Comparison of ENCODE assay signal across 9 cellular contexts in the genomic region with DNA sequence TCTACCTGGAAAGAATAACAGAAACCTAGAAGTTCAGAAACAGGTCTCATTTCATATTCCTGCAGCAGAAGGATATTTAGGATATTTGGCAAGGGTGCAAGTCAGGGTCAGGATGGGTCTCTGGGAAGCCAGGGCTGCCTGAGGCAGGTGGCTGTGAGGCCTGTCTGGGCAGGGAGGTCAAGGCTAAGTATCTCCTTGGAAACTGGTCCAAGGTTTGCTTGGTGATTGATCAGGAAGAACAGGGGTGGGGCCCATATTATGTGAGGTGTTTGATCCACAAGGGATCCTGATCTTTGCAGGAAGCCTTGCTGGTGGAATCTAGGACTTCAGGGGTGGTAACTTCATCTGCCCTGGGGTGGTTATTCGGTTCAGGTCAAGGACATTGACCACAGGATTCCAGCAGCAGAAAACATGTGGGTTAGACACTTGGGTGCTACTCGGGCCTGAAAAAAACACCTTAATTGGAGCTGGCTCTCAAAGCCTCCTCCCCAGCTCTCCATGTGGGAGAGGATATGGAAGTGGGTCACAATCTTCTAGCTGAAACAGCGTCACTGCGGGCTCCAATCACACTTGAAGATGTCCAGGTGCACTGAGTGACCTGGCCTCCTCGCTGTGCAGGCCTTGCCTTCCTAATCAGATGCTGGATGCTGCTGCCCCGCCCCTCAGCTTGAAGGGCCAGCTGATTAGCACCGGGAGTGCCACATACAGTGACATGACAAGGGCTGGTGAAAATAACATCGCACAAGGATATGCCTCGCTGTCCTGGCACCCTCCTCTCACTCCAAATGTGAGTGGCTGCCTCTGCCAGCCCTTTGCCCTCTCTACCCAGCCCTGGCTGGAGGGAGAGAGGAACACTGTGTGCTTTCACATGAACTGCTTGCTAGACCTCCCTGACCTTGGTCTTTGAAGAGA. TPM values are rescaled to one million over a fixed set of nuclear protein-coding genes. Genes with fewer than 3 reads are reported as not detected.
DNase-seq lines count a peak whose midpoint lies in the region; ATAC-seq and TF ChIP-seq lines count a peak whose summit lies in the region.
"Had no signal": no experiment of that assay in that cellular context is flagged by ENCODE, and none has a peak within 500 bp of the region (broad histone marks: within the 10 kb centered on the region; RNA-seq: fewer than 3 reads in every experiment).

No MANE protein-coding gene starts in this region.

- H3K9ac ChIP-seq in skeletal muscle tissue (ENCODE audit: low read depth in 1 of 3, low read length in 3 of 3), result peak overlapping the region; percentile 23 to 64 (median 45)

- H3K9me3 ChIP-seq in HEK293 (ENCODE audit: control insufficient read depth, insufficient read depth, low read depth, low read length), result no peaks in the 10 kb centered on the region
- no peaks in the 10 kb centered on the region for H3K9me3 ChIP-seq in skeletal muscle tissue (ENCODE audit: control insufficient read depth in 3 of 3, low read length in 3 of 3)
- H3K9me3 ChIP-seq in vagina, result no peaks in the 10 kb centered on the region

- H3K36me3 ChIP-seq in HEK293 (ENCODE audit: control insufficient read depth in 2 of 2, insufficient read depth in 1 of 2, low read length in 2 of 2), result no peaks in the 10 kb centered on the region; a peak in 1 of 3 replicates
- H3K36me3 ChIP-seq in skeletal muscle tissue (ENCODE audit: control insufficient read depth in 3 of 3, insufficient read depth in 3 of 3, low read length in 3 of 3), result no peaks in the 10 kb centered on the region
- no peaks in the 10 kb centered on the region for H3K36me3 ChIP-seq in vagina

- H3K4me3 ChIP-seq in HEK293 (ENCODE audit: low read depth, low read length) (no peak overlapping the region), skeletal muscle tissue (ENCODE audit: low read length in 3 of 3) (peak overlapping the region in 2 of 3 donors; percentile 29 to 38), vagina (no peak overlapping the region)

- ATAC-seq in HG02870 (IDR thresholded peaks at IDR 0.05; ENCODE audit: unreplicated experiment), result no peak
- ATAC-seq in GM19328 (IDR thresholded peaks at IDR 0.05; ENCODE audit: unreplicated experiment), result no peak

- CTCF ChIA-PET in HEK293 (lab: Yijun Ruan, JAX), result no interaction called here

- H3K27me3 ChIP-seq in layer of hippocampus (ENCODE audit: control insufficient read depth, insufficient read depth, low read length), result no peaks in the 10 kb centered on the region
- H3K27me3 ChIP-seq in skeletal muscle tissue (ENCODE audit: control insufficient read depth in 3 of 3, insufficient read depth in 3 of 3, low read length in 3 of 3), result no peaks in the 10 kb centered on the region
- no peaks in the 10 kb centered on the region for H3K27me3 ChIP-seq in vagina

- DNase-seq in caudate nucleus (lab: John Stamatoyannopoulos, UW) (peak in 1 of 61 donors; percentile 85), vagina (ENCODE audit: extremely low spot score in 2 of 2) (no peak), SHP77 (lab: John Stamatoyannopoulos, UW) (no peak)
- DNase-seq: COR-L47 had no signal

- H3K4me1 ChIP-seq in HEK293 (ENCODE audit: control insufficient read depth, insufficient read depth, low read length) (no peaks in the 10 kb centered on the region), skeletal muscle tissue (ENCODE audit: control insufficient read depth in 3 of 3, insufficient read depth in 3 of 3, low read length in 3 of 3) (peaks cover 24 to 30% (median 25%) of the 10 kb centered on the region in 3 donors), vagina (peaks cover 27% of the 10 kb centered on the region)

- TF ChIP-seq CTCF in HEK293 (tag by site-specific recombination; IDR thresholded peaks at IDR 0.05), result no peak
- TF ChIP-seq CTCF in vagina (IDR thresholded peaks at IDR 0.05), result no peak

- POLR2A ChIA-PET in HEK293 (lab: Yijun Ruan, JAX), result no interaction called here

- no peak overlapping the region for H3K27ac ChIP-seq in HEK293 (ENCODE audit: extremely low read depth, low read depth, low read length)
- peak overlapping the region; percentile 68 for H3K27ac ChIP-seq in caudate nucleus (ENCODE audit: low read depth, low read length)
- H3K27ac ChIP-seq in layer of hippocampus (ENCODE audit: low read depth, low read length), result peak overlapping the region; percentile 66
- peak overlapping the region; percentile 30 for H3K27ac ChIP-seq in skeletal muscle tissue (ENCODE audit: low read depth, low read length)
- no peak overlapping the region for H3K27ac ChIP-seq in vagina

- intact Hi-C loops in vagina (cut with DNase I), result no loop called here

- no peak for TF ChIP-seq POLR2A in vagina (IDR thresholded peaks at IDR 0.05)

TF ChIP-seq in HEK293, 187 proteins besides CTCF, POLR2A, EP300 and RAD21:
- TF ChIP-seq ZNF48 (tag by site-specific recombination; IDR thresholded peaks at IDR 0.05) (no peak), ZNF341 (tag by site-specific recombination; IDR thresholded peaks at IDR 0.05; ENCODE audit: low read depth) (no peak), ZNF133 (tag by site-specific recombination; IDR thresholded peaks at IDR 0.05) (no peak), ZNF792 (tag by site-specific recombination; IDR thresholded peaks at IDR 0.05) (no peak), ZNF10 (tag by site-specific recombination; IDR thresholded peaks at IDR 0.05) (peak; percentile 78)
- TF ChIP-seq, protein P1, sequence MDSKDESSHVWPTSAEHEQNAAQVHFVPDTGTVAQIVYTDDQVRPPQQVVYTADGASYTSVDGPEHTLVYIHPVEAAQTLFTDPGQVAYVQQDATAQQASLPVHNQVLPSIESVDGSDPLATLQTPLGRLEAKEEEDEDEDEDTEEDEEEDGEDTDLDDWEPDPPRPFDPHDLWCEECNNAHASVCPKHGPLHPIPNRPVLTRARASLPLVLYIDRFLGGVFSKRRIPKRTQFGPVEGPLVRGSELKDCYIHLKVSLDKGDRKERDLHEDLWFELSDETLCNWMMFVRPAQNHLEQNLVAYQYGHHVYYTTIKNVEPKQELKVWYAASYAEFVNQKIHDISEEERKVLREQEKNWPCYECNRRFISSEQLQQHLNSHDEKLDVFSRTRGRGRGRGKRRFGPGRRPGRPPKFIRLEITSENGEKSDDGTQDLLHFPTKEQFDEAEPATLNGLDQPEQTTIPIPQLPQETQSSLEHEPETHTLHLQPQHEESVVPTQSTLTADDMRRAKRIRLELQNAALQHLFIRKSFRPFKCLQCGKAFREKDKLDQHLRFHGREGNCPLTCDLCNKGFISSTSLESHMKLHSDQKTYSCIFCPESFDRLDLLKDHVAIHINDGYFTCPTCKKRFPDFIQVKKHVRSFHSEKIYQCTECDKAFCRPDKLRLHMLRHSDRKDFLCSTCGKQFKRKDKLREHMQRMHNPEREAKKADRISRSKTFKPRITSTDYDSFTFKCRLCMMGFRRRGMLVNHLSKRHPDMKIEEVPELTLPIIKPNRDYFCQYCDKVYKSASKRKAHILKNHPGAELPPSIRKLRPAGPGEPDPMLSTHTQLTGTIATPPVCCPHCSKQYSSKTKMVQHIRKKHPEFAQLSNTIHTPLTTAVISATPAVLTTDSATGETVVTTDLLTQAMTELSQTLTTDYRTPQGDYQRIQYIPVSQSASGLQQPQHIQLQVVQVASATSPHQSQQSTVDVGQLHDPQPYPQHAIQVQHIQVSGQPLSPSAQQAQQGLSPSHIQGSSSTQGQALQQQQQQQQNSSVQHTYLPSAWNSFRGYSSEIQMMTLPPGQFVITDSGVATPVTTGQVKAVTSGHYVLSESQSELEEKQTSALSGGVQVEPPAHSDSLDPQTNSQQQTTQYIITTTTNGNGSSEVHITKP (tag by site-specific recombination; IDR thresholded peaks at IDR 0.05), result no peak
- TF ChIP-seq, protein P2, sequence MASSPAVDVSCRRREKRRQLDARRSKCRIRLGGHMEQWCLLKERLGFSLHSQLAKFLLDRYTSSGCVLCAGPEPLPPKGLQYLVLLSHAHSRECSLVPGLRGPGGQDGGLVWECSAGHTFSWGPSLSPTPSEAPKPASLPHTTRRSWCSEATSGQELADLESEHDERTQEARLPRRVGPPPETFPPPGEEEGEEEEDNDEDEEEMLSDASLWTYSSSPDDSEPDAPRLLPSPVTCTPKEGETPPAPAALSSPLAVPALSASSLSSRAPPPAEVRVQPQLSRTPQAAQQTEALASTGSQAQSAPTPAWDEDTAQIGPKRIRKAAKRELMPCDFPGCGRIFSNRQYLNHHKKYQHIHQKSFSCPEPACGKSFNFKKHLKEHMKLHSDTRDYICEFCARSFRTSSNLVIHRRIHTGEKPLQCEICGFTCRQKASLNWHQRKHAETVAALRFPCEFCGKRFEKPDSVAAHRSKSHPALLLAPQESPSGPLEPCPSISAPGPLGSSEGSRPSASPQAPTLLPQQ (tag by site-specific recombination; IDR thresholded peaks at IDR 0.05), result peak; percentile 52; the same call in 1 of the 2 replicates

RNA-seq across cellular contexts. Expression of a gene that starts 8.7 kb away (rescaled TPM):
- 32.4 TPM for total RNA-seq in skeletal muscle tissue
- 44.7 TPM for total RNA-seq in vagina

RNA-seq across cellular contexts. Expression of a gene that starts 41.8 kb away (rescaled TPM):
- 42.3 TPM for total RNA-seq in skeletal muscle tissue
- total RNA-seq in vagina, result 16.5 TPM

RNA-seq across cellular contexts. Expression of a gene that starts 41.9 kb away (rescaled TPM):
- total RNA-seq in skeletal muscle tissue, result 17.2 TPM
- total RNA-seq in vagina, result 7.6 TPM

Comparison
In these comparisons a context has a peak if more than half of its experiments do, and no peak if none do; other contexts are left out.
1. H3K27ac ChIP-seq: peak in caudate nucleus (single experiment), layer of hippocampus (single experiment) and skeletal muscle tissue (single experiment); none in HEK293 (single experiment) and vagina (single experiment).
2. H3K4me3 ChIP-seq: peak in skeletal muscle tissue (2 of 3); none in HEK293 (single experiment) and vagina (0 of 2).